Comparison of ENCODE assay signal across 1 cellular context in genomic region chr3:159669753-159670152, GRCh38.
TF ChIP-seq lines count a peak whose summit lies in the region.

No MANE protein-coding gene starts in this region.

TF ChIP-seq in SK-N-SH, 30 proteins besides CTCF, POLR2A, EP300 and RAD21 (continued from another document):
- TF ChIP-seq USF2 (IDR thresholded peaks at IDR 0.05; ENCODE audit: borderline replicate concordance, low read depth, low read length), result no peak
